In the genomic region with DNA sequence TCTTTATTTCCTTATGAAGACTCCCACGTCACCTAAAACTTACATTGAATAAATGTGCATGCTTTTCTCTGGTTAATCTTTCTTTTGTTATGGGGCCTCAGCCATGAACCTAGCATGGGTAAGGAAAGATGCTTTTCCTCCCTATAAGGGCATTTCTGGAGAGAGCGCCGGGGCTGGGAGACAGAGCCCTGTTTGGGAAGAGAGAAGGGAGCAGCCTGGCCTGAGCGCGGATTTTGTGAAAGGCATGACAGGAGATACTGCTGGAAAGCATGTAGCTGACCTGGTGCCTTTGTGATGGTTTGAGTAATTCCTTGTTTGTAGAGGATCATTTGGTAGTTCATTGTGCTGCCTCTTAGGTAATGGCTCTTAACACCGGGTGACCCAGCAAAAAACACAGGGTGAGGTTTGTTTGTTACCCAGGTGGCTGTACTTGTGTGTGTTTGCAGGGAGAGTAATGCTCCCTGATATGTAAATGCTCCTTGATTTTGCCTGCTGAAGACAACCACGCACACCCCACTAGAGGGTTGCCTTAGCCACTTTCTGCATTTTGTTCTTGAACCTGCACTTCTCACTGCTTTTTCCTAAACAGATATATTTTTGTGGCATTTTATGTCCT, we compare ENCODE assay signal across 22 cellular contexts. TPM values are rescaled to one million over a fixed set of nuclear protein-coding genes. Genes with fewer than 3 reads are reported as not detected.
DNase-seq lines count a peak whose midpoint lies in the region; ATAC-seq and TF ChIP-seq lines count a peak whose summit lies in the region.
"Had no signal": no experiment of that assay in that cellular context is flagged by ENCODE, and none has a peak within 500 bp of the region (broad histone marks: within the 10 kb centered on the region; RNA-seq: fewer than 3 reads in every experiment).

No MANE protein-coding gene starts in this region.

- no peak overlapping the region for H3K18ac ChIP-seq in mesendoderm (ENCODE audit: low read length)

- H3K23ac ChIP-seq in mesendoderm (ENCODE audit: low read length) = no peak overlapping the region

- no peak overlapping the region for H2BK15ac ChIP-seq in mesendoderm (replicated peaks; ENCODE audit: low read depth)

- peak overlapping the region; percentile 18 for H3K56ac ChIP-seq in mesendoderm (ENCODE audit: low read length)

- intact Hi-C loops in left ventricle myocardium inferior (cut with micrococcal nuclease) = no loop called here

- H3K9ac ChIP-seq in mesendoderm (ENCODE audit: low read length) = no peak overlapping the region

- H3K36me3 Mint-ChIP-seq in GM23338 (ENCODE audit: low read depth) = no peaks in the 10 kb centered on the region
- H3K36me3 Mint-ChIP-seq: activated naive CD4-positive, alpha-beta T cell treated with anti-CD3 and anti-CD28 coated beads, Interleukin-2, amount 10 ng/mL, durations not matched to agents 7 days and 5 days had no signal

- ATAC-seq in GM23338 (peak; percentile 82), GM21723 (IDR thresholded peaks at IDR 0.05; ENCODE audit: unreplicated experiment) (no peak)
- ATAC-seq: activated CD8-positive, alpha-beta T cell treated with anti-CD3 and anti-CD28 coated beads for 36 hours; esophagus mucosa; gastrocnemius medialis; mucosa of descending colon; psoas muscle had no signal

- no peaks in the 10 kb centered on the region for H3F3A ChIP-seq in GM23338 (replicated peaks; ENCODE audit: low read depth)

- no peaks in the 10 kb centered on the region for H3K9me3 Mint-ChIP-seq in GM23338
- H3K9me3 Mint-ChIP-seq: activated B cell treated with CpG ODN at 0.5 μM for 24 hours; activated CD8-positive, alpha-beta T cell treated with anti-CD3 and anti-CD28 coated beads for 36 hours; activated naive CD4-positive, alpha-beta T cell treated with anti-CD3 and anti-CD28 coated beads, Interleukin-2, amount 10 ng/mL, durations not matched to agents 7 days and 5 days; CD4-positive, alpha-beta T cell had no signal

- H3K27ac ChIP-seq in GM23338 (ENCODE audit: low read depth) (peak overlapping the region; percentile 33; the same call in 1 of the 2 replicates), mesendoderm (ENCODE audit: low read depth, low read length) (no peak overlapping the region), left ventricle myocardium inferior (replicated peaks) (no peak overlapping the region)
- H3K27ac ChIP-seq: gastrocnemius medialis, psoas muscle had no signal

- no peak overlapping the region for H4K5ac ChIP-seq in mesendoderm (ENCODE audit: low read length)

- no peaks in the 10 kb centered on the region for H4K20me1 ChIP-seq in GM23338 (replicated peaks; ENCODE audit: insufficient read depth)

- no peak overlapping the region for H2BK120ac ChIP-seq in mesendoderm (ENCODE audit: low read depth, low read length)

- no peak overlapping the region for H2BK5ac ChIP-seq in mesendoderm (ENCODE audit: low read length)

- H3K79me2 ChIP-seq in GM23338 (replicated peaks; ENCODE audit: insufficient read depth) (no peaks in the 10 kb centered on the region), mesendoderm (ENCODE audit: control insufficient read depth, insufficient read depth, low read length) (no peaks in the 10 kb centered on the region)

- H3K27me3 ChIP-seq in GM23338 (ENCODE audit: insufficient read depth) (no peaks in the 10 kb centered on the region), mesendoderm (ENCODE audit: insufficient read depth, low read length, poor library complexity) (no peaks in the 10 kb centered on the region), left ventricle myocardium inferior (ENCODE audit: low read depth) (no peaks in the 10 kb centered on the region)
- H3K27me3 ChIP-seq: gastrocnemius medialis had no signal

- H3K4ac ChIP-seq in mesendoderm (ENCODE audit: low read depth, low read length) = no peak overlapping the region

- no peaks in the 10 kb centered on the region for H3K9me3 ChIP-seq in left ventricle myocardium inferior (replicated peaks)
- H3K9me3 ChIP-seq: gastrocnemius medialis, mucosa of descending colon, psoas muscle had no signal

- H3K4me2 ChIP-seq in GM23338 = 0 out of 2 replicates have a peak overlapping the region, but pooled peaks have one; percentile 7
- no peak overlapping the region for H3K4me2 ChIP-seq in mesendoderm (ENCODE audit: low read length)
- H3K4me2 ChIP-seq: smooth muscle cell had no signal

- peaks cover 29% of the 10 kb centered on the region for H3K4me1 Mint-ChIP-seq in GM23338
- H3K4me1 Mint-ChIP-seq: activated B cell treated with CpG ODN at 0.5 μM for 24 hours; activated naive CD4-positive, alpha-beta T cell treated with anti-CD3 and anti-CD28 coated beads, Interleukin-2, amount 10 ng/mL, durations not matched to agents 7 days and 5 days had no signal

- no peak overlapping the region for H2AK5ac ChIP-seq in mesendoderm (ENCODE audit: low read length)

- H3K4me3 Mint-ChIP-seq in GM23338 = no peak overlapping the region
- H3K4me3 Mint-ChIP-seq: activated B cell treated with CpG ODN at 0.5 μM for 24 hours; activated CD8-positive, alpha-beta T cell treated with anti-CD3 and anti-CD28 coated beads for 36 hours; activated naive CD4-positive, alpha-beta T cell treated with anti-CD3 and anti-CD28 coated beads, Interleukin-2, amount 10 ng/mL, durations not matched to agents 7 days and 5 days; CD4-positive, alpha-beta T cell had no signal

- peaks cover 12% of the 10 kb centered on the region for H3K79me1 ChIP-seq in mesendoderm (ENCODE audit: low read length)

- TF ChIP-seq CTCF in GM23338 (conservative IDR thresholded peaks at IDR 0.05; ENCODE audit: low read depth in 2 of 2) (no peak), left ventricle myocardium inferior (IDR thresholded peaks at IDR 0.05; ENCODE audit: borderline replicate concordance) (no peak)

- H3K36me3 ChIP-seq in GM23338 (ENCODE audit: insufficient read depth) (no peaks in the 10 kb centered on the region), mesendoderm (ENCODE audit: control insufficient read depth, insufficient read depth, low read length) (no peaks in the 10 kb centered on the region), left ventricle myocardium inferior (no peaks in the 10 kb centered on the region)
- H3K36me3 ChIP-seq: gastrocnemius medialis had no signal

- peaks cover 3% of the 10 kb centered on the region for H3K27me3 Mint-ChIP-seq in GM23338 (ENCODE audit: insufficient read depth, low read depth, poor library complexity)
- H3K27me3 Mint-ChIP-seq: CD4-positive, alpha-beta T cell had no signal

- no peak overlapping the region for H4K8ac ChIP-seq in mesendoderm (ENCODE audit: low read depth, low read length)

- peak overlapping the region; percentile 88 for H3K27ac Mint-ChIP-seq in GM23338
- H3K27ac Mint-ChIP-seq: activated B cell treated with CpG ODN at 0.5 μM for 24 hours; activated CD8-positive, alpha-beta T cell treated with anti-CD3 and anti-CD28 coated beads for 36 hours; activated naive CD4-positive, alpha-beta T cell treated with anti-CD3 and anti-CD28 coated beads, Interleukin-2, amount 10 ng/mL, durations not matched to agents 7 days and 5 days; CD4-positive, alpha-beta T cell had no signal

- H3K4me1 ChIP-seq in GM23338 (ENCODE audit: insufficient read depth) = peaks cover 14% of the 10 kb centered on the region
- H3K4me1 ChIP-seq in mesendoderm (ENCODE audit: control insufficient read depth, low read depth, low read length) = peaks cover 18% of the 10 kb centered on the region
- H3K4me1 ChIP-seq in left ventricle myocardium inferior = peaks cover 12% of the 10 kb centered on the region
- H3K4me1 ChIP-seq: psoas muscle had no signal

- DNase-seq in GM23338 (ENCODE audit: low spot score) (peak; percentile 45), NCI-H187 (lab: John Stamatoyannopoulos, UW) (peak; percentile 26 to 68), NCI-H748 (lab: John Stamatoyannopoulos, UW; ENCODE audit: unreplicated experiment) (peak; percentile 97), mesendoderm (no peak), left ventricle myocardium inferior (no peak), activated gamma-delta T cell treated with Interleukin-2 at 50 U/mL for 16 hours (no peak), inferior parietal cortex (ENCODE audit: extremely low spot score) (no peak)
- DNase-seq: activated B cell treated with CpG ODN at 0.5 μM for 24 hours; activated CD8-positive, alpha-beta T cell treated with anti-CD3 and anti-CD28 coated beads for 36 hours; activated naive CD4-positive, alpha-beta T cell treated with anti-CD3 and anti-CD28 coated beads, Interleukin-2, amount 10 ng/mL, durations not matched to agents 7 days and 5 days; activated T-cell treated with anti-CD3 and anti-CD28 coated beads, Interleukin-2, amount 50 U/mL, for 1 hour; anterior cingulate cortex; CD4-positive, alpha-beta T cell; gastrocnemius medialis; KBM-7; kidney glomerular epithelial cell; mucosa of descending colon; OCI-M1; psoas muscle had no signal

- no CpG with 5 or more reads among the region's 7 CpGs for WGBS in mesendoderm (ENCODE audit: extremely low coverage, insufficient coverage, low lambda C conversion rate)

- H3K4me3 ChIP-seq in GM23338 = no peak overlapping the region
- no peak overlapping the region for H3K4me3 ChIP-seq in mesendoderm (ENCODE audit: low read length)
- no peak overlapping the region for H3K4me3 ChIP-seq in left ventricle myocardium inferior
- H3K4me3 ChIP-seq: gastrocnemius medialis, mucosa of descending colon, psoas muscle, smooth muscle cell had no signal

- no peak overlapping the region for H2AFZ ChIP-seq in GM23338

- 0 out of 2 replicates have a peak, but pooled peaks cover 2% of the 10 kb centered on the region for H3K9me2 ChIP-seq in GM23338 (ENCODE audit: insufficient read depth)

TF ChIP-seq in GM23338, 12 proteins besides CTCF, POLR2A, EP300 and RAD21 (continues in another document):
- TF ChIP-seq POLR2AphosphoS5 (IDR thresholded peaks at IDR 0.05; ENCODE audit: low read depth) (no peak), JUNB (IDR thresholded peaks at IDR 0.05; ENCODE audit: unreplicated experiment) (no peak), STAT1 (IDR thresholded peaks at IDR 0.05; ENCODE audit: unreplicated experiment) (no peak), NANOG (IDR thresholded peaks at IDR 0.05; ENCODE audit: borderline replicate concordance) (no peak), CREB1 (CRISPR knock-in tag; IDR thresholded peaks at IDR 0.05; ENCODE audit: low read depth) (no peak), EZH2 (IDR thresholded peaks at IDR 0.05; ENCODE audit: low read depth, unreplicated experiment) (no peak)

RNA-seq across cellular contexts. Expression of a gene that starts 59.2 kb away (rescaled TPM):
- total RNA-seq in GM23338 (2014; rRNA removed; shearing (Covaris generic)) = 9.2 and 20.4 TPM in 2 replicates
- polyA plus RNA-seq in GM23338 (2016; fragmentation: Nextera tagmentation; extraction: Ambion mirVana) = 2.1 and 3.2 TPM in 2 replicates
- 11.3 TPM for polyA plus RNA-seq in mesendoderm (2013, experiment 1 of 2)
- 11.2 TPM for polyA plus RNA-seq in mesendoderm (2013, experiment 2 of 2)
- total RNA-seq in left ventricle myocardium inferior = 11.1 TPM

Comparison
In these comparisons a context has a peak if more than half of its experiments do, and no peak if none do; other contexts are left out.
1. DNase-seq: peak in GM23338 (single experiment), NCI-H187 (2 of 2) and NCI-H748 (single experiment); none in mesendoderm (single experiment), left ventricle myocardium inferior (single experiment), activated gamma-delta T cell treated with Interleukin-2 at 50 U/mL for 16 hours (single experiment) and inferior parietal cortex (single experiment).